18 cellular contexts compared by ENCODE assay signal in the genomic region with DNA sequence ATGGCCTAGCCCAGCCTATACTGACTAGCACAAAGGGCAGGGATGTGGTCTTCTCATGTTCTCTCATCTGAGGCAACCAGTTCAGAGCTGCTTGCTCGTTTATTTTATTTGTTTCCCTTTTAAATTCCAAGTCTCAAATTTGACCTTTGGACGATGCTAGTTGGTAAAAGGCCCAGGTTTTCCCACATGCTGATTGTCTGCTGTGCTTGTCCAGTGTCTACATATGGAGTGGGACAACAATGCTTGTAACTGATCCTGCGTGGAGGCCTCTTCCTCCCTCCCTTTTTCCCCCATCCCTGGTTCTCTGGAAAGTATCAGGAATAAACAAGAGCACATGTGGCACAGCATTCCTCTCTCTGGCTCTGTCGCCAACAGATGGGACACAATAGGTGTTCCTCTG.
DNase-seq lines count a peak whose midpoint lies in the region; ATAC-seq and TF ChIP-seq lines count a peak whose summit lies in the region.
"Had no signal": no experiment of that assay in that cellular context is flagged by ENCODE, and none has a peak within 500 bp of the region (broad histone marks: within the 10 kb centered on the region; RNA-seq: fewer than 3 reads in every experiment).

No MANE protein-coding gene starts in this region.

- ATAC-seq in HG03521 (IDR thresholded peaks at IDR 0.05; ENCODE audit: unreplicated experiment) (no peak), GM18909 (IDR thresholded peaks at IDR 0.05; ENCODE audit: poor library complexity, unreplicated experiment) (no peak)
- ATAC-seq: CD8-positive, alpha-beta T cell; GM12878; GM23338; HCT116 had no signal

- peaks cover 39% of the 10 kb centered on the region for H3K4me1 Mint-ChIP-seq in nephron

- peak; percentile 33 for DNase-seq in NCI-H1694 treated with DMSO at 0.1 percent for 48 hours (lab: John Stamatoyannopoulos, UW)
- DNase-seq in NCI-H1694 (lab: John Stamatoyannopoulos, UW): no peak
- DNase-seq in NCI-H69 (lab: John Stamatoyannopoulos, UW): peak; percentile 71
- DNase-seq in fibroblast of peridontal ligament (ENCODE audit: extremely low read depth): peak; percentile 58
- DNase-seq in NCI-H1930 (lab: John Stamatoyannopoulos, UW): no peak
- DNase-seq: CD8-positive, alpha-beta T cell; GDM1; NCI-H1092; NCI-H146; NCI-H510A treated with DMSO at 0.1 percent for 48 hours; NK-92 treated with Interleukin-12 subunit alpha and Interleukin-12 subunit beta, amount 100 ng/mL, for 24 hours; SIG-M5 had no signal

- no peak for TF ChIP-seq CTCF in nephron (IDR thresholded peaks at IDR 0.05; ENCODE audit: unreplicated experiment in 3 of 3)

- H3K27me3 Mint-ChIP-seq in nephron (ENCODE audit: low read depth): no peaks in the 10 kb centered on the region

- H3K36me3 Mint-ChIP-seq in nephron (ENCODE audit: low read depth): no peaks in the 10 kb centered on the region
- H3K36me3 Mint-ChIP-seq: CD8-positive, alpha-beta T cell had no signal

- H3K27ac Mint-ChIP-seq in nephron: peak overlapping the region in 2 of 3 experiments; percentile 66 to 69
- H3K27ac Mint-ChIP-seq: CD8-positive, alpha-beta T cell; GM23338 had no signal

- H3K4me3 Mint-ChIP-seq in nephron: no peak overlapping the region
- H3K4me3 Mint-ChIP-seq: CD8-positive, alpha-beta T cell; GM23338 had no signal

- peaks cover 9% of the 10 kb centered on the region for H3K9me3 Mint-ChIP-seq in nephron
- H3K9me3 Mint-ChIP-seq: CD8-positive, alpha-beta T cell; GM23338 had no signal

Comparison
In these comparisons a context has a peak if more than half of its experiments do, and no peak if none do; other contexts are left out.
1. DNase-seq: peak in NCI-H1694 treated with DMSO at 0.1 percent for 48 hours (single experiment), NCI-H69 (single experiment) and fibroblast of peridontal ligament (single experiment); none in NCI-H1694 (single experiment) and NCI-H1930 (0 of 2).